Comparison of ENCODE assay signal across 10 cellular contexts in the genomic region with DNA sequence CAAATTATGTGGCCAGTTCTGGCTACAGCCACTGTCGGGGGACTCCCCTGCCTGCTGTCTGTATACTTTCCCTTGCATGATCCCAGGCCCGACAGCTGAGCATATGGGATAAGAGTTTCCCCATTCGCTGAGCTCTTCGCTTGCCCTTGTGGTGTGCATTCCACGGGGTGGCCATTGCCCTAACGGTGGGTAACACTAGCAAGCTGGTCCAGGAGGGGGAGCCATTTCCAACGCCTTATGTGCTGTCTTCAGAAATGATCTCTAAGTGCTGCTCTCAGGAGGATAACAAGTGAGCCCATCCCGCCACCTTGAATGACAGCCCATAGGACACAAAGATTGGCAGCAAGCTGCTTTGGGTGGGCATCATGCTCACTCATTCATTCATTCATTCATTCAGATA.
DNase-seq lines count a peak whose midpoint lies in the region; ATAC-seq and TF ChIP-seq lines count a peak whose summit lies in the region.
"Had no signal": no experiment of that assay in that cellular context is flagged by ENCODE, and none has a peak within 500 bp of the region (broad histone marks: within the 10 kb centered on the region; RNA-seq: fewer than 3 reads in every experiment).

No MANE protein-coding gene starts in this region.

- H3K27ac Mint-ChIP-seq in activated CD4-positive, alpha-beta T cell treated with anti-CD3 and anti-CD28 coated beads, Interleukin-2, amount 10 ng/mL, durations not matched to agents 7 days and 5 days, result no peak overlapping the region
- H3K27ac Mint-ChIP-seq in brain (peak overlapping the region in 1 of 5 experiments; percentile 59), progenitor cell of endocrine pancreas (no peak overlapping the region)

- peaks cover 3% of the 10 kb centered on the region; the same call in 1 of the 2 replicates for H3K4me1 ChIP-seq in Karpas-422 (ENCODE audit: low read length)

- no peak overlapping the region for H3K4me3 Mint-ChIP-seq in activated CD4-positive, alpha-beta T cell treated with anti-CD3 and anti-CD28 coated beads, Interleukin-2, amount 10 ng/mL, durations not matched to agents 7 days and 5 days
- peak overlapping the region in 1 of 5 experiments; percentile 6 for H3K4me3 Mint-ChIP-seq in brain
- no peak overlapping the region for H3K4me3 Mint-ChIP-seq in progenitor cell of endocrine pancreas (ENCODE audit: low read depth)

- H3K4me2 ChIP-seq in Karpas-422 (ENCODE audit: low read depth, low read length, poor library complexity, severe bottlenecking), result no peak overlapping the region

- no peak overlapping the region for H3K9ac ChIP-seq in Karpas-422 (ENCODE audit: low read length)

- TF ChIP-seq CTCF in brain (conservative IDR thresholded peaks at IDR 0.05) (peak; percentile 29 to 60), progenitor cell of endocrine pancreas (IDR thresholded peaks at IDR 0.05; ENCODE audit: unreplicated experiment) (peak; percentile 62)

- no peaks in the 10 kb centered on the region for H3K36me3 ChIP-seq in Karpas-422 (ENCODE audit: insufficient read depth, low read length)

- no peaks in the 10 kb centered on the region for H3K9me2 ChIP-seq in Karpas-422 (replicated peaks; ENCODE audit: insufficient read depth, low read length)

- no peaks in the 10 kb centered on the region for H3K79me2 ChIP-seq in Karpas-422 (ENCODE audit: low read length)

- H3K27me3 Mint-ChIP-seq in activated CD4-positive, alpha-beta T cell treated with anti-CD3 and anti-CD28 coated beads, Interleukin-2, amount 10 ng/mL, durations not matched to agents 7 days and 5 days, result peaks cover 18% of the 10 kb centered on the region
- H3K27me3 Mint-ChIP-seq in brain, result peaks cover 14% of the 10 kb centered on the region
- H3K27me3 Mint-ChIP-seq in progenitor cell of endocrine pancreas, result peaks cover 45% of the 10 kb centered on the region

- H3K27ac ChIP-seq in Karpas-422 (ENCODE audit: low read length), result no peak overlapping the region

- DNase-seq in activated CD4-positive, alpha-beta T cell treated with anti-CD3 and anti-CD28 coated beads, Interleukin-2, amount 10 ng/mL, durations not matched to agents 7 days and 5 days, result peak; percentile 19
- DNase-seq in activated CD4-positive, alpha-beta T cell treated with anti-CD3 and anti-CD28 coated beads, Interleukin-2, amount 50 U/mL, for 4 hours, result no peak
- DNase-seq in Karpas-422 (peak; percentile 76), progenitor cell of endocrine pancreas (ENCODE audit: low spot score, unreplicated experiment) (no peak)
- DNase-seq in activated effector memory CD4-positive, alpha-beta T cell treated with Interleukin-2 at 50 U/mL for 16 hours, result no peak
- no peak for DNase-seq in NK-92 treated with Interleukin-12 subunit alpha and Interleukin-12 subunit beta, amount 100 ng/mL, for 24 hours (lab: John Stamatoyannopoulos, UW)
- DNase-seq: cerebellar nuclear complex, NCI-H345 had no signal

- H3K9me3 ChIP-seq in Karpas-422 (ENCODE audit: low read length), result no peaks in the 10 kb centered on the region

- H3K4me1 Mint-ChIP-seq in activated CD4-positive, alpha-beta T cell treated with anti-CD3 and anti-CD28 coated beads, Interleukin-2, amount 10 ng/mL, durations not matched to agents 7 days and 5 days, result peaks cover 9% of the 10 kb centered on the region
- peaks cover 37% of the 10 kb centered on the region for H3K4me1 Mint-ChIP-seq in brain
- H3K4me1 Mint-ChIP-seq in progenitor cell of endocrine pancreas (ENCODE audit: low read depth), result no peaks in the 10 kb centered on the region

- H3K36me3 Mint-ChIP-seq in activated CD4-positive, alpha-beta T cell treated with anti-CD3 and anti-CD28 coated beads, Interleukin-2, amount 10 ng/mL, durations not matched to agents 7 days and 5 days (ENCODE audit: low read depth), result no peaks in the 10 kb centered on the region
- no peaks in the 10 kb centered on the region for H3K36me3 Mint-ChIP-seq in brain
- no peaks in the 10 kb centered on the region for H3K36me3 Mint-ChIP-seq in progenitor cell of endocrine pancreas (ENCODE audit: insufficient read depth)

- H3K4me3 ChIP-seq in Karpas-422 (ENCODE audit: low read length), result no peak overlapping the region

- H4K20me1 ChIP-seq in Karpas-422 (ENCODE audit: insufficient read depth, low read depth, low read length), result no peaks in the 10 kb centered on the region

- no peak for ATAC-seq in GM19351 (IDR thresholded peaks at IDR 0.05; ENCODE audit: unreplicated experiment)

- no peaks in the 10 kb centered on the region for H3K27me3 ChIP-seq in Karpas-422 (ENCODE audit: low read length)

- POLR2A ChIA-PET in activated CD4-positive, alpha-beta T cell treated with anti-CD3 and anti-CD28 coated beads, Interleukin-2, amount 10 ng/mL, durations not matched to agents 7 days and 5 days (lab: Charles Lee), result interaction anchor here (0.6 kb wide), 1 partner anchor 79 kb away, joined by 4 read pairs; no protein-coding TSS in a partner anchor

- no peak overlapping the region for H2AFZ ChIP-seq in Karpas-422 (ENCODE audit: low read length)

- no peaks in the 10 kb centered on the region for H3K9me3 Mint-ChIP-seq in activated CD4-positive, alpha-beta T cell treated with anti-CD3 and anti-CD28 coated beads, Interleukin-2, amount 10 ng/mL, durations not matched to agents 7 days and 5 days
- H3K9me3 Mint-ChIP-seq in brain (peaks cover 0 to 6% (median 5%) of the 10 kb centered on the region in 5 experiments), progenitor cell of endocrine pancreas (ENCODE audit: low read depth) (no peaks in the 10 kb centered on the region)

- CTCF ChIA-PET in activated CD4-positive, alpha-beta T cell treated with anti-CD3 and anti-CD28 coated beads, Interleukin-2, amount 10 ng/mL, durations not matched to agents 7 days and 5 days (lab: Charles Lee), result interaction anchor here (0.8 to 1.6 kb wide), 3 partner anchors 8 to 501 kb away, joined by 3 to 4 read pairs (median 3); no protein-coding TSS in a partner anchor

Comparison
In these comparisons a context has a peak if more than half of its experiments do, and no peak if none do; other contexts are left out.
1. DNase-seq: peak in activated CD4-positive, alpha-beta T cell treated with anti-CD3 and anti-CD28 coated beads, Interleukin-2, amount 10 ng/mL, durations not matched to agents 7 days and 5 days (single experiment) and Karpas-422 (single experiment); none in activated CD4-positive, alpha-beta T cell treated with anti-CD3 and anti-CD28 coated beads, Interleukin-2, amount 50 U/mL, for 4 hours (0 of 2), progenitor cell of endocrine pancreas (single experiment), activated effector memory CD4-positive, alpha-beta T cell treated with Interleukin-2 at 50 U/mL for 16 hours (single experiment) and NK-92 treated with Interleukin-12 subunit alpha and Interleukin-12 subunit beta, amount 100 ng/mL, for 24 hours (single experiment).